Comparison of ENCODE assay signal across 1 cellular context in genomic region chr17:19386974-19387920, GRCh38.
TF ChIP-seq lines count a peak whose summit lies in the region.

MFAP4 (minus strand) TSS chr17:19387190; CDS start chr17:19387155, 35 bp downstream.

TF ChIP-seq in WTC11, 78 proteins besides CTCF, POLR2A, EP300 and RAD21 (continued from another document):
- TF ChIP-seq USF1 (CRISPR knock-in tag; IDR thresholded peaks at IDR 0.05) (no peak), MXD4 (CRISPR knock-in tag; IDR thresholded peaks at IDR 0.05; ENCODE audit: borderline replicate concordance) (no peak), SMAD3 (CRISPR knock-in tag; IDR thresholded peaks at IDR 0.05; ENCODE audit: borderline replicate concordance) (no peak), ZNF138 (CRISPR knock-in tag; conservative IDR thresholded peaks at IDR 0.05) (no peak), ESRRA (CRISPR knock-in tag; IDR thresholded peaks at IDR 0.05; ENCODE audit: borderline replicate concordance) (no peak), ATF3 (CRISPR knock-in tag; conservative IDR thresholded peaks at IDR 0.05) (no peak)
